ENCODE assay signal across 32 cellular contexts in the genomic region with DNA sequence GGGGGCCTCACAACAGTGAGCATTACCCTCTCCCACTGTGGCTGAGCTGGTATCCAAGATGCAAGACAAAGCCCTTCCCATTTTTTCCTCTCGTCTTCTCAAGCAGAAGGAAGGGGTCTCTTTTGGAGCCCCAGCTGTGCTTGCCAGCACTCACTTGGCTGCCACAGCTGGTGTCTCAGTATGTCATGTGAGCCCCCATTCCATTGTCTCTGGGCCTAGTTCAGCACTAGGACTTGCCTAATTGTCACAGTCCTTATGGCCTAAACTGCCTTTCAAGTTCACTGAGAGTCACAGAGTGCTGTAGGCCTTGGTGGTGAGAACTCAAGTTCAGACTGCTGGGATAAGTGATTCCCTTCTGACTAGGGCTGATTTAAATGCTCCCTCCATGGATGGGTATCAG.
"Had no signal": no experiment of that assay in that cellular context is flagged by ENCODE, and none has a peak within 500 bp of the region (broad histone marks: within the 10 kb centered on the region; RNA-seq: fewer than 3 reads in every experiment).

No MANE protein-coding gene starts in this region.

- ATAC-seq: activated CD4-positive, CD25-positive, alpha-beta regulatory T cell treated with anti-CD3 and anti-CD28 coated beads, Interleukin-2, amount 50 U/mL, for 24 hours; activated CD8-positive, alpha-beta T cell treated with anti-CD3 and anti-CD28 coated beads for 36 hours; activated T-cell treated with anti-CD3 and anti-CD28 coated beads, Interleukin-2, amount 50 U/mL, for 4 hours; activated T-helper 17 cell treated with anti-CD3 and anti-CD28 coated beads, Interleukin-2, amount 50 U/mL, for 72 hours; esophagus mucosa; T-helper 17 cell had no signal

- H3K36me3 Mint-ChIP-seq: activated naive CD8-positive, alpha-beta T cell had no signal

- H3K27ac ChIP-seq: brain microvascular endothelial cell, coronary artery, dorsolateral prefrontal cortex, WERI-Rb-1 had no signal

- H3K4me3 ChIP-seq: coronary artery, dorsolateral prefrontal cortex had no signal

- H3K4me3 Mint-ChIP-seq: activated B cell treated with CpG ODN at 0.5 μM for 24 hours; activated CD8-positive, alpha-beta T cell treated with anti-CD3 and anti-CD28 coated beads for 36 hours; activated naive CD8-positive, alpha-beta T cell; activated T-cell treated with anti-CD3 and anti-CD28 coated beads, Interleukin-2, amount 50 U/mL, for 4 hours; activated T-helper 17 cell treated with anti-CD3 and anti-CD28 coated beads, Interleukin-2, amount 50 U/mL, for 72 hours; central memory CD8-positive, alpha-beta T cell; dendritic cell treated with granulocyte-macrophage colony-stimulating factor and Interleukin-4, amounts not matched to agents 40 ng/mL and 50 ng/mL, for 4 days; endodermal cell; T-helper 17 cell; T-helper 2 cell treated with Interferon-gamma antibody and Interleukin-4, amounts not matched to agents 5 μg/mL and 100 μg/mL, for 36 hours had no signal

- H3K4me1 Mint-ChIP-seq: activated B cell treated with CpG ODN at 0.5 μM for 24 hours; activated T-helper 17 cell treated with anti-CD3 and anti-CD28 coated beads, Interleukin-2, amount 50 U/mL, for 72 hours; central memory CD8-positive, alpha-beta T cell; endodermal cell; T-helper 17 cell had no signal

- H3K27me3 ChIP-seq: brain microvascular endothelial cell, dorsolateral prefrontal cortex had no signal

- H3K36me3 ChIP-seq: brain microvascular endothelial cell, WERI-Rb-1 had no signal

- H3K9me3 Mint-ChIP-seq: activated CD8-positive, alpha-beta T cell treated with anti-CD3 and anti-CD28 coated beads for 36 hours; activated T-helper 17 cell treated with anti-CD3 and anti-CD28 coated beads, Interleukin-2, amount 50 U/mL, for 72 hours; central memory CD8-positive, alpha-beta T cell; T-helper 2 cell treated with Interferon-gamma antibody and Interleukin-4, amounts not matched to agents 5 μg/mL and 100 μg/mL, for 36 hours had no signal

- FAIRE-seq: astrocyte, frontal cortex had no signal

- DNase-seq: activated B cell treated with CpG ODN at 0.5 μM for 24 hours; activated CD4-positive, alpha-beta T cell treated with anti-CD3 and anti-CD28 coated beads for 48 hours; activated CD4-positive, alpha-beta T cell treated with anti-CD3 and anti-CD28 coated beads, Interleukin-2, amount 50 U/mL, for 1 hour; activated CD4-positive, alpha-beta T cell treated with anti-CD3 and anti-CD28 coated beads, Interleukin-2, amount 50 U/mL, for 48 hours; activated CD8-positive, alpha-beta memory T cell treated with anti-CD3 and anti-CD28 coated beads for 24 hours; activated CD8-positive, alpha-beta T cell treated with anti-CD3 and anti-CD28 coated beads for 36 hours; activated effector memory CD4-positive, alpha-beta T cell treated with Interleukin-2 at 50 U/mL for 16 hours; activated gamma-delta T cell treated with Interleukin-2 at 50 U/mL for 16 hours; activated naive CD4-positive, alpha-beta T cell treated with anti-CD3 and anti-CD28 coated beads, Interleukin-2, amount 50 U/mL, for 16 hours; activated naive CD4-positive, alpha-beta T cell treated with Interleukin-2 at 50 U/mL for 16 hours; activated T-cell treated with anti-CD3 and anti-CD28 coated beads, Interleukin-2, amount 50 U/mL, for 4 hours; amniotic stem cell; anterior cingulate cortex; brain microvascular endothelial cell; dorsolateral prefrontal cortex; effector memory CD4-positive, alpha-beta T cell; endodermal cell; foreskin fibroblast; head of caudate nucleus; T-helper 17 cell; T1000; WERI-Rb-1 had no signal

- H3K27ac Mint-ChIP-seq: activated B cell treated with CpG ODN at 0.5 μM for 24 hours; activated CD8-positive, alpha-beta T cell treated with anti-CD3 and anti-CD28 coated beads for 36 hours; activated naive CD8-positive, alpha-beta T cell; activated T-helper 17 cell treated with anti-CD3 and anti-CD28 coated beads, Interleukin-2, amount 50 U/mL, for 72 hours; dendritic cell treated with granulocyte-macrophage colony-stimulating factor and Interleukin-4, amounts not matched to agents 40 ng/mL and 50 ng/mL, for 4 days; endodermal cell; T-helper 17 cell; T-helper 2 cell treated with Interferon-gamma antibody and Interleukin-4, amounts not matched to agents 5 μg/mL and 100 μg/mL, for 36 hours had no signal

- H3K27me3 Mint-ChIP-seq: activated B cell treated with CpG ODN at 0.5 μM for 24 hours; dendritic cell treated with granulocyte-macrophage colony-stimulating factor and Interleukin-4, amounts not matched to agents 40 ng/mL and 50 ng/mL, for 4 days had no signal
